Comparison of ENCODE assay signal across 26 cellular contexts in the genomic region with DNA sequence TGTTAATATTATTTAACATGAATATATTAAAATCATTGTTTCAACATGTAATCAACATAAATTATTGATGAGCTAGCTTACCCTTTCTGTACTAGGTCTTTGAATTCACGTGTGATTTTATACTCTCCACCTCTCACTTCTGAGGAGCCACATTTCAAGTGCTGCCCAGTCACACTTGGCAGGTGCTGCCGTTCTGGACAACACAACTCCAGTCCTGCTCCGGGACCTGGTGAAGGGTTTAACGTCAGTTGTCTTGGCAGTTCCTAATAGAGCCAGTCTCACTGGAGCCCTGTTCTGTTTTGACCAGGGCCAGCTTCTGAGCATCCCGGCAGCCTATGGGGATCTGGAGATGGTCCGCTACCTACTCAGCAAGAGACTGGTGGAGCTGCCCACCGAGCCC.
"Had no signal": no experiment of that assay in that cellular context is flagged by ENCODE, and none has a peak within 500 bp of the region (broad histone marks: within the 10 kb centered on the region; RNA-seq: fewer than 3 reads in every experiment).

No MANE protein-coding gene starts in this region.

- DNase-seq: naive thymus-derived CD8-positive, alpha-beta T cell; nephron progenitor cell; nucleus accumbens; ovary; posterior cingulate gyrus; psoas muscle; right cardiac atrium; right lobe of liver; sigmoid colon; small intestine; stimulated activated CD4-positive, alpha-beta T cell treated with anti-CD3 and anti-CD28 coated beads, Interleukin-15, amount 100 ng/mL, for 24 hours; stimulated activated CD4-positive, alpha-beta T cell treated with anti-CD3 and anti-CD28 coated beads, Interleukin-2, amount 100 ng/mL, for 24 hours; stimulated activated CD4-positive, alpha-beta T cell treated with anti-CD3 and anti-CD28 coated beads, Interleukin-2, amount 100 ng/mL, for 48 hours; stimulated activated CD4-positive, alpha-beta T cell treated with anti-CD3 and anti-CD28 coated beads, Interleukin-4, amount 100 ng/mL, for 24 hours; stimulated activated naive B cell treated with anti-CD40 and anti-IgM and Interleukin-4, amounts not matched to agents 10 μg/mL and 1 μg/mL and 100 μg/mL, for 72 hours; stimulated activated naive CD4-positive, alpha-beta T cell treated with Interleukin-2 at 50 U/mL for 16 hours; stomach; tibial artery; transverse colon; upper lobe of right lung; uterus had no signal

- H3K9me3 ChIP-seq: neutrophil, ovary, psoas muscle, right lobe of liver, sigmoid colon, stomach, thoracic aorta, tibial artery, transverse colon, upper lobe of right lung, uterus had no signal

- H3K27ac ChIP-seq: neutrophil, ovary, parathyroid adenoma, psoas muscle, right lobe of liver, sigmoid colon, stomach, thoracic aorta, tibial artery, transverse colon, upper lobe of right lung, uterus had no signal

- H3K4me3 ChIP-seq: ovary, psoas muscle, right lobe of liver, sigmoid colon, stomach, thoracic aorta, tibial artery, transverse colon, upper lobe of right lung, uterus had no signal

- H3K4me1 ChIP-seq: parathyroid adenoma, psoas muscle, sigmoid colon, stomach, tibial artery, upper lobe of right lung, uterus had no signal

- H3K36me3 ChIP-seq: ovary, right lobe of liver, thoracic aorta, transverse colon, upper lobe of right lung, uterus had no signal

- H3K27me3 ChIP-seq: neutrophil, ovary, right lobe of liver, sigmoid colon, stomach, tibial artery, transverse colon, upper lobe of right lung, uterus had no signal

- FAIRE-seq: small intestine had no signal

- ATAC-seq: naive thymus-derived CD8-positive, alpha-beta T cell; natural killer cell treated with Interleukin-12 subunit alpha and Interleukin-12 subunit beta and Interleukin-15 and Interleukin-18, amount 100 ng/mL, for 72 hours; psoas muscle; right cardiac atrium; right lobe of liver; stimulated activated effector memory CD8-positive, alpha-beta T cell treated with anti-CD3 and anti-CD28 coated beads, Interleukin-12 subunit alpha, Interleukin-12 subunit beta, amount 100 ng/mL, for 72 hours; stimulated activated naive B cell treated with anti-CD40 and anti-IgM and Interleukin-4, amounts not matched to agents 10 μg/mL and 1 μg/mL and 100 μg/mL, for 72 hours; upper lobe of right lung had no signal
